In the genomic region with DNA sequence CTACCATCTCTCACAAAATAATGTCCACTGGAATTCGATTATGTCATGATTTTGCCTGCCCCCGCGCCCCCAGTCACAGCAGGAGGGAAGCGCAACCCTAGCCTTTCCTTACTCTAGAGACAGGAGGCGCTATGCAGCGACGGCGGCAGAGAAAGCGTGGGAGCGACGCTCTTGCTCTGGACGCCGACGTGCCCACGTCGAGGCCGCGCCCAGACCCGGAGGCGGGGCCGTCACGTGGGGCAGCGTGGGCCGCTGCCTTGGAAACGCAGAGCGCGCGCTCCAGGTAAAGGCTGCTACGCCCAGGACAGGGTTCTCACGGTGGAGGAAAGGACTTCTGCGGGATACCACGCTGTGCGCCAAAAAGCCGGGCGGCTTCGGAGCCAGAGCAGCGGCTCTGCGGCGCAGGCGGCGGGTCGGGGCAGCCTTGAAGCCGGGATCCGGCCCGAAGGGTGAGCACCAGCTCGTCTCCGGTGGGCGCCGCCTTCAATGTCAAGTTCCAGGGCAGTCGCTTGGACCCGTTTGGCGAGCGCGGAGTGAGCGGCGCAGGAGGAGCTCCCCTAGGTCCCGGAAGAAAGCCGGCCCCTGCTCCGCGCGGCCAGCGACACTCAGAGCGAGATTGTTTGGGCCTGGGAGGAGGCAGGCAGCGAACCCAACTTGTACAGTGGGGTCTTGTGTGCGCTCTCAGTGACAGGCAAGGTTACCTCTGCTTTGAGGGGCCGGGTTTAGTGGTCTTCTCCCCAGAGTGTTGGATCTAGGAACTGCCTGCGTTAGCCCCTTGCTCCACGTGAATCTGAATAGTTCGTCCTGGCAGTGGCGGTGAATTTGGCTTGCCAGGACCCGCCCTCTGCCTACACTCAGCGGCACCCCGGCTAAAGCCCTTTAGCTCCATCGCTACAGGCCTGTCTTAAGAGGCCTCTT, we compare ENCODE assay signal across 8 cellular contexts.
DNase-seq lines count a peak whose midpoint lies in the region; ATAC-seq, FAIRE-seq and TF ChIP-seq lines count a peak whose summit lies in the region.

No MANE protein-coding gene starts in this region.

- H3K4me1 Mint-ChIP-seq in T-helper 1 cell treated with Interleukin-12 subunit alpha and Interleukin-12 subunit beta and Interleukin-4 antibody, amounts not matched to agents 30 μg/mL and 1 μg/mL, for 36 hours (ENCODE audit: low read depth), result peaks cover 19% of the 10 kb centered on the region

- peaks cover 4% of the 10 kb centered on the region for H3K27me3 Mint-ChIP-seq in T-helper 1 cell treated with Interleukin-12 subunit alpha and Interleukin-12 subunit beta and Interleukin-4 antibody, amounts not matched to agents 30 μg/mL and 1 μg/mL, for 36 hours (ENCODE audit: low read depth)

- intact Hi-C loops in right cardiac atrium (cut with DNase I) (loop anchor here (2.0 to 10.0 kb wide), 4 partner anchors 174 to 179 kb away; no protein-coding TSS in a partner anchor), psoas muscle (cut with DNase I) (loop anchor here (2.0 to 5.0 kb wide), 3 partner anchors 159 to 181 kb away; a partner anchor contains a TSS)

- H3K9me3 ChIP-seq in right cardiac atrium (ENCODE audit: control insufficient read depth, low read length) (no peaks in the 10 kb centered on the region), psoas muscle (no peaks in the 10 kb centered on the region)

- peak overlapping the region; percentile 79 for H3K27ac Mint-ChIP-seq in T-helper 1 cell treated with Interleukin-12 subunit alpha and Interleukin-12 subunit beta and Interleukin-4 antibody, amounts not matched to agents 30 μg/mL and 1 μg/mL, for 36 hours

- peak; percentile 83 for FAIRE-seq in urothelium cell line (lab: Jason Lieb, UNC)

- DNase-seq in GM13977 (ENCODE audit: low spot score) (peak; percentile 94), NCI-H146 (lab: John Stamatoyannopoulos, UW) (peak; percentile 87), anterior cingulate cortex (lab: John Stamatoyannopoulos, UW) (peak; percentile 6 to 90 (median 76)), right cardiac atrium (peak; percentile 87 to 93 (median 93)), psoas muscle (peak; percentile 84 to 89), urothelium cell line (ENCODE audit: low spot score) (peak; percentile 90)

- H3K27me3 ChIP-seq in right cardiac atrium (ENCODE audit: control insufficient read depth, insufficient read depth) (no peaks in the 10 kb centered on the region), psoas muscle (ENCODE audit: insufficient read depth in 3 of 3, low read length in 2 of 3) (no peaks in the 10 kb centered on the region)

- TF ChIP-seq CTCF in GM13977 (IDR thresholded peaks at IDR 0.05; ENCODE audit: extremely low read depth, insufficient read depth, missing control alignments), result peak; percentile 98
- peak; percentile 83 for TF ChIP-seq CTCF in psoas muscle (IDR thresholded peaks at IDR 0.05)

- H3K4me3 ChIP-seq in right cardiac atrium (ENCODE audit: low read length) (peak overlapping the region; percentile 72), psoas muscle (peak overlapping the region; percentile 95)

- under 1% methylated on average over 74 of the region's 74 CpGs for WGBS in right cardiac atrium
- WGBS in psoas muscle, 3 donors, result 0% methylated on average over 74 of the region's 74 CpGs

- H3K36me3 Mint-ChIP-seq in T-helper 1 cell treated with Interleukin-12 subunit alpha and Interleukin-12 subunit beta and Interleukin-4 antibody, amounts not matched to agents 30 μg/mL and 1 μg/mL, for 36 hours (ENCODE audit: low read depth), result peaks cover 2% of the 10 kb centered on the region

- in situ Hi-C loops in GM13977 (cut with MboI; ENCODE audit: low pct_unique_long_range_greater_than_20kb, low sequenced_read_pairs, unreplicated experiment), result loop anchor here (10.0 to 25.0 kb wide), 2 partner anchors 177 to 361 kb away; no protein-coding TSS in a partner anchor

- H3K4me3 Mint-ChIP-seq in T-helper 1 cell treated with Interleukin-12 subunit alpha and Interleukin-12 subunit beta and Interleukin-4 antibody, amounts not matched to agents 30 μg/mL and 1 μg/mL, for 36 hours, result peak overlapping the region; percentile 88

- H3K4me1 ChIP-seq in right cardiac atrium (ENCODE audit: control insufficient read depth, insufficient read depth, low read length), result peaks cover 4% of the 10 kb centered on the region
- H3K4me1 ChIP-seq in psoas muscle, result peaks cover 11% of the 10 kb centered on the region

- peaks cover 0 to 2% of the 10 kb centered on the region in 2 donors for H3K36me3 ChIP-seq in psoas muscle (ENCODE audit: insufficient read depth in 1 of 2, low read depth in 1 of 2)

- ATAC-seq in HG02884 (IDR thresholded peaks at IDR 0.05; ENCODE audit: unreplicated experiment) (peak; percentile 89), right cardiac atrium (peak; percentile 100), psoas muscle (peak; percentile 99 to 100 (median 100))

- H3K27ac ChIP-seq in right cardiac atrium (ENCODE audit: low read length) (no peak overlapping the region), psoas muscle (peak overlapping the region; percentile 49)

- H3K9me3 Mint-ChIP-seq in T-helper 1 cell treated with Interleukin-12 subunit alpha and Interleukin-12 subunit beta and Interleukin-4 antibody, amounts not matched to agents 30 μg/mL and 1 μg/mL, for 36 hours, result no peaks in the 10 kb centered on the region
